ENCODE assay signal across 22 cellular contexts in genomic region chr2:167753142-167753541, GRCh38.
DNase-seq lines count a peak whose midpoint lies in the region; ATAC-seq and TF ChIP-seq lines count a peak whose summit lies in the region.
"Had no signal": no experiment of that assay in that cellular context is flagged by ENCODE, and none has a peak within 500 bp of the region (broad histone marks: within the 10 kb centered on the region; RNA-seq: fewer than 3 reads in every experiment).

No MANE protein-coding gene starts in this region.

- H3K56ac ChIP-seq in H9 (ENCODE audit: insufficient read length, low read depth, low read length) (no peak overlapping the region), mesendoderm (ENCODE audit: low read length) (no peak overlapping the region)

- H2BK15ac ChIP-seq in H9 (ENCODE audit: low read depth, low read length) = no peak overlapping the region
- H2BK15ac ChIP-seq in mesendoderm (replicated peaks; ENCODE audit: low read depth) = peak overlapping the region; percentile 76

- CTCF ChIA-PET in WTC11 (lab: Charles Lee) = no interaction called here
- CTCF ChIA-PET in naive thymus-derived CD4-positive, alpha-beta T cell (lab: Charles Lee) = no interaction called here

- H3K23ac ChIP-seq in H9 (ENCODE audit: insufficient read length, low read depth, low read length) (no peak overlapping the region), mesendoderm (ENCODE audit: low read length) (no peak overlapping the region)

- H3K36me3 ChIP-seq in mesendoderm (ENCODE audit: control insufficient read depth, insufficient read depth, low read length) = no peaks in the 10 kb centered on the region
- H3K36me3 ChIP-seq in naive thymus-derived CD4-positive, alpha-beta T cell (ENCODE audit: control insufficient read depth in 2 of 3, insufficient read depth in 3 of 3, low read length in 3 of 3) = no peaks in the 10 kb centered on the region
- H3K36me3 ChIP-seq: BE2C had no signal

- H2BK12ac ChIP-seq in H9 (ENCODE audit: insufficient read length, low read depth, low read length) = no peak overlapping the region

- H3K18ac ChIP-seq in H9 (ENCODE audit: insufficient read length, low read depth, low read length) (no peak overlapping the region), mesendoderm (ENCODE audit: low read length) (no peak overlapping the region)

- peaks cover 53 to 58% of the 10 kb centered on the region in 2 experiments for H3K4me1 Mint-ChIP-seq in H9
- H3K4me1 Mint-ChIP-seq in WTC11 = peaks cover 70% of the 10 kb centered on the region
- no peaks in the 10 kb centered on the region for H3K4me1 Mint-ChIP-seq in naive thymus-derived CD4-positive, alpha-beta T cell
- H3K4me1 Mint-ChIP-seq: CD4-positive, CD25-positive, alpha-beta regulatory T cell; CD8-positive, alpha-beta memory T cell; IgD-negative memory B cell had no signal

- H4K5ac ChIP-seq in H9 (ENCODE audit: insufficient read length, low read depth, low read length) (no peak overlapping the region), mesendoderm (ENCODE audit: low read length) (no peak overlapping the region)

- WGBS in H9 (ENCODE audit: extremely low coverage, insufficient read length, low lambda C conversion rate) = no CpG with 5 or more reads among the region's 3 CpGs
- no CpG with 5 or more reads among the region's 3 CpGs for WGBS in mesendoderm (ENCODE audit: extremely low coverage, insufficient coverage, low lambda C conversion rate)

- H3K4me1 ChIP-seq in H9 (ENCODE audit: insufficient read depth, low read length) (peaks cover 28% of the 10 kb centered on the region), mesendoderm (ENCODE audit: control insufficient read depth, low read depth, low read length) (peaks cover 2% of the 10 kb centered on the region)
- no peaks in the 10 kb centered on the region for H3K4me1 ChIP-seq in naive thymus-derived CD4-positive, alpha-beta T cell (ENCODE audit: control insufficient read depth in 2 of 2, insufficient read depth in 2 of 2, low read length in 2 of 2)
- H3K4me1 ChIP-seq: BE2C had no signal

- H3K4ac ChIP-seq in H9 (ENCODE audit: low read depth, low read length) (no peak overlapping the region), mesendoderm (ENCODE audit: low read depth, low read length) (no peak overlapping the region)

- H2AK5ac ChIP-seq in H9 (ENCODE audit: insufficient read length, low read length) (no peak overlapping the region), mesendoderm (ENCODE audit: low read length) (no peak overlapping the region)

- H3K79me1 ChIP-seq in H9 (ENCODE audit: insufficient read depth, low read depth, low read length, poor library complexity, severe bottlenecking) (no peaks in the 10 kb centered on the region), mesendoderm (ENCODE audit: low read length) (no peaks in the 10 kb centered on the region)

- no peak overlapping the region for H3K4me2 ChIP-seq in H9 (ENCODE audit: insufficient read depth, insufficient read length, low read length)
- H3K4me2 ChIP-seq in mesendoderm (ENCODE audit: low read length) = no peak overlapping the region

- H2BK5ac ChIP-seq in H9 (ENCODE audit: insufficient read length, low read length) (no peak overlapping the region), mesendoderm (ENCODE audit: low read length) (no peak overlapping the region)

- POLR2A ChIA-PET in WTC11 (lab: Charles Lee) = no interaction called here
- POLR2A ChIA-PET in naive thymus-derived CD4-positive, alpha-beta T cell (lab: Charles Lee) = no interaction called here

- TF ChIP-seq CTCF in H9 (conservative IDR thresholded peaks at IDR 0.05) = no peak
- no peak for TF ChIP-seq CTCF in WTC11 (IDR thresholded peaks at IDR 0.05)

- no peak overlapping the region for H3K9ac ChIP-seq in H9 (ENCODE audit: extremely low read depth, insufficient read length, low read length)
- no peak overlapping the region for H3K9ac ChIP-seq in mesendoderm (ENCODE audit: low read length)
- H3K9ac ChIP-seq: GM23248 had no signal

- H3K36me3 Mint-ChIP-seq in H9 (ENCODE audit: insufficient read depth in 1 of 3, low read depth in 3 of 3) = no peaks in the 10 kb centered on the region; a peak in 1 of 7 replicates
- no peaks in the 10 kb centered on the region for H3K36me3 Mint-ChIP-seq in WTC11
- no peaks in the 10 kb centered on the region for H3K36me3 Mint-ChIP-seq in naive thymus-derived CD4-positive, alpha-beta T cell
- H3K36me3 Mint-ChIP-seq: CD4-positive, CD25-positive, alpha-beta regulatory T cell; CD8-positive, alpha-beta memory T cell; IgD-negative memory B cell had no signal

- H3K27me3 Mint-ChIP-seq in H9 (ENCODE audit: low read depth) (no peaks in the 10 kb centered on the region), WTC11 (ENCODE audit: low read depth) (no peaks in the 10 kb centered on the region)
- H3K27me3 Mint-ChIP-seq in naive thymus-derived CD4-positive, alpha-beta T cell = peaks cover 0 to 11% (median 2%) of the 10 kb centered on the region in 5 donors
- H3K27me3 Mint-ChIP-seq: CD4-positive, CD25-positive, alpha-beta regulatory T cell had no signal

- intact Hi-C loops in naive thymus-derived CD4-positive, alpha-beta T cell (cut with micrococcal nuclease) = no loop called here

- no peak overlapping the region for H2BK20ac ChIP-seq in H9 (ENCODE audit: low read depth, low read length, poor library complexity, severe bottlenecking)

- H3K9me3 ChIP-seq in H9 (ENCODE audit: control insufficient read depth, low read depth, low read length) = no peaks in the 10 kb centered on the region
- no peaks in the 10 kb centered on the region for H3K9me3 ChIP-seq in naive thymus-derived CD4-positive, alpha-beta T cell (ENCODE audit: control insufficient read depth in 2 of 3, low read length in 3 of 3)
- H3K9me3 ChIP-seq: BE2C had no signal

- H2AFZ ChIP-seq in H9 (ENCODE audit: low read length) = no peak overlapping the region
- H2AFZ ChIP-seq: GM23248 had no signal

- no peaks in the 10 kb centered on the region for H3K9me3 Mint-ChIP-seq in H9
- no peaks in the 10 kb centered on the region for H3K9me3 Mint-ChIP-seq in WTC11
- no peaks in the 10 kb centered on the region for H3K9me3 Mint-ChIP-seq in naive thymus-derived CD4-positive, alpha-beta T cell
- H3K9me3 Mint-ChIP-seq: CD4-positive, CD25-positive, alpha-beta regulatory T cell; CD8-positive, alpha-beta memory T cell; IgD-negative memory B cell had no signal

- H4K91ac ChIP-seq in H9 (ENCODE audit: insufficient read length, low read depth, low read length) = no peak overlapping the region

- no peak overlapping the region for H2BK120ac ChIP-seq in H9 (ENCODE audit: low read depth, low read length, poor library complexity, severe bottlenecking)
- peak overlapping the region; percentile 23 for H2BK120ac ChIP-seq in mesendoderm (ENCODE audit: low read depth, low read length)

- H4K8ac ChIP-seq in H9 (replicated peaks; ENCODE audit: insufficient read length, low read depth, low read length) = no peak overlapping the region
- no peak overlapping the region for H4K8ac ChIP-seq in mesendoderm (ENCODE audit: low read depth, low read length)

- no peak overlapping the region for H3K14ac ChIP-seq in H9 (ENCODE audit: insufficient read depth, low read length)

- H3T11ph ChIP-seq in H9 (ENCODE audit: low read length) = no peak overlapping the region

- H3K79me2 ChIP-seq in H9 (ENCODE audit: insufficient read depth, low read length) (peaks cover 1% of the 10 kb centered on the region; the same call in 1 of the 2 replicates), mesendoderm (ENCODE audit: control insufficient read depth, insufficient read depth, low read length) (no peaks in the 10 kb centered on the region)

- H3K27me3 ChIP-seq in H9 (ENCODE audit: insufficient read depth, low read length) = no peaks in the 10 kb centered on the region
- no peaks in the 10 kb centered on the region for H3K27me3 ChIP-seq in mesendoderm (ENCODE audit: insufficient read depth, low read length, poor library complexity)
- peaks cover 0 to 4% of the 10 kb centered on the region in 2 donors for H3K27me3 ChIP-seq in naive thymus-derived CD4-positive, alpha-beta T cell (ENCODE audit: control insufficient read depth in 2 of 2, insufficient read depth in 2 of 2, low read length in 2 of 2)
- H3K27me3 ChIP-seq: BE2C had no signal

- no peaks in the 10 kb centered on the region for H4K20me1 ChIP-seq in H9 (ENCODE audit: control insufficient read depth, insufficient read depth, insufficient read length)

- 0 out of 2 replicates have a peak, but pooled peaks have one; percentile 21 for ATAC-seq in WTC11
- ATAC-seq in naive thymus-derived CD4-positive, alpha-beta T cell = no peak
- no peak for ATAC-seq in stimulated activated naive CD8-positive, alpha-beta T cell treated with anti-CD3 and anti-CD28 coated beads, Interleukin-15, Interleukin-2, amounts not matched to agents 100 U/mL and 50 U/mL, for 24 hours
- ATAC-seq: HepG2 had no signal

- H3K27ac ChIP-seq in H9 (ENCODE audit: insufficient read length, low read depth, low read length) (no peak overlapping the region), mesendoderm (ENCODE audit: low read depth, low read length) (no peak overlapping the region)
- H3K27ac ChIP-seq in naive thymus-derived CD4-positive, alpha-beta T cell (ENCODE audit: low read depth, low read length) = no peak overlapping the region
- H3K27ac ChIP-seq: GM23248 had no signal

- H3K4me3 Mint-ChIP-seq in H9 (no peak overlapping the region), WTC11 (no peak overlapping the region)
- H3K4me3 Mint-ChIP-seq in naive thymus-derived CD4-positive, alpha-beta T cell = no peak overlapping the region
- H3K4me3 Mint-ChIP-seq: CD4-positive, CD25-positive, alpha-beta regulatory T cell; CD8-positive, alpha-beta memory T cell; IgD-negative memory B cell had no signal

- no peak for DNase-seq in H9
- no peak for DNase-seq in WTC11 (ENCODE audit: low spot score)
- peak; percentile 13 for DNase-seq in mesendoderm
- no peak for DNase-seq in SIG-M5 (lab: John Stamatoyannopoulos, UW)
- DNase-seq in naive thymus-derived CD4-positive, alpha-beta T cell = no peak
- no peak for DNase-seq in stimulated activated naive CD8-positive, alpha-beta T cell treated with anti-CD3 and anti-CD28 coated beads, Interleukin-15, Interleukin-2, amounts not matched to agents 100 U/mL and 50 U/mL, for 24 hours
- DNase-seq in activated CD4-positive, CD25-positive, alpha-beta regulatory T cell treated with anti-CD3 and anti-CD28 coated beads, Interleukin-2, amount 50 U/mL, for 72 hours = no peak
- DNase-seq: ACHN; BE2C; C1 segment of cervical spinal cord; CD4-positive, CD25-positive, alpha-beta regulatory T cell; CD8-positive, alpha-beta memory T cell; COR-L47; DMS 273 treated with DMSO at 0.1 percent for 48 hours; DMS53; DND-41; EL; GM23248; H7; KBM-7 had no signal

- H3K23me2 ChIP-seq in H9 (ENCODE audit: insufficient read length, low read depth, low read length, poor library complexity, severe bottlenecking) = no peaks in the 10 kb centered on the region

- H3K4me3 ChIP-seq in mesendoderm (ENCODE audit: low read length) = no peak overlapping the region
- H3K4me3 ChIP-seq in naive thymus-derived CD4-positive, alpha-beta T cell (ENCODE audit: low read length) = no peak overlapping the region
- H3K4me3 ChIP-seq: GM23248 had no signal

- H3K27ac Mint-ChIP-seq in H9 = peak overlapping the region in 2 of 3 experiments; percentile 9 to 79; a peak in 2 of 7 replicates
- 0 out of 2 replicates have a peak overlapping the region, but pooled peaks have one; percentile 46 for H3K27ac Mint-ChIP-seq in WTC11
- H3K27ac Mint-ChIP-seq in naive thymus-derived CD4-positive, alpha-beta T cell = no peak overlapping the region
- H3K27ac Mint-ChIP-seq: CD4-positive, CD25-positive, alpha-beta regulatory T cell; CD8-positive, alpha-beta memory T cell; IgD-negative memory B cell had no signal

Comparison
In these comparisons a context has a peak if more than half of its experiments do, and no peak if none do; other contexts are left out.
1. H3K27ac Mint-ChIP-seq: peak in H9 (2 of 3) and WTC11 (single experiment); none in naive thymus-derived CD4-positive, alpha-beta T cell (0 of 9).